In genomic region chr5:79642210-79642609, GRCh38 we compare ENCODE assay signal across 2 cellular contexts.
TF ChIP-seq lines count a peak whose summit lies in the region.

No MANE protein-coding gene starts in this region.

TF ChIP-seq in HepG2, 621 proteins besides CTCF, POLR2A, EP300 and RAD21:
- TF ChIP-seq ZNF17 (CRISPR knock-in tag; IDR thresholded peaks at IDR 0.05) (no peak), SIX4 (CRISPR knock-in tag; IDR thresholded peaks at IDR 0.05) (no peak), KLF9 (CRISPR knock-in tag; IDR thresholded peaks at IDR 0.05; ENCODE audit: low read depth) (no peak), CEBPB (IDR thresholded peaks at IDR 0.05; ENCODE audit: borderline replicate concordance, low read depth, low read length) (no peak), ZNF274 (CRISPR knock-in tag; IDR thresholded peaks at IDR 0.05) (no peak), AKNA (CRISPR knock-in tag; IDR thresholded peaks at IDR 0.05; ENCODE audit: borderline replicate concordance) (no peak), HNRNPL (IDR thresholded peaks at IDR 0.05; ENCODE audit: low read depth, low read length) (no peak), ATF7 (IDR thresholded peaks at IDR 0.05) (peak; percentile 59), ATF7 (CRISPR knock-in tag; IDR thresholded peaks at IDR 0.05) (no peak)
TF ChIP-seq in HepG2: peak in this region for 1.

TF ChIP-seq in IMR-90, 13 proteins besides CTCF, POLR2A, EP300 and RAD21:
- TF ChIP-seq MXI1 (IDR thresholded peaks at IDR 0.05; ENCODE audit: borderline replicate concordance, low read depth, low read length) = no peak
- TF ChIP-seq SMC3 (IDR thresholded peaks at IDR 0.05; ENCODE audit: low read depth, low read length) = no peak
- no peak for TF ChIP-seq FOS (IDR thresholded peaks at IDR 0.05; ENCODE audit: low read depth, low read length)
- no peak for TF ChIP-seq MAZ (IDR thresholded peaks at IDR 0.05; ENCODE audit: borderline replicate concordance, low read depth, low read length)
- TF ChIP-seq BHLHE40 (IDR thresholded peaks at IDR 0.05; ENCODE audit: low read depth, low read length) = no peak
- TF ChIP-seq ELK1 (IDR thresholded peaks at IDR 0.05; ENCODE audit: borderline replicate concordance, low read depth, low read length) = no peak
- TF ChIP-seq USF2 (IDR thresholded peaks at IDR 0.05; ENCODE audit: low read depth, low read length) = no peak
- TF ChIP-seq CEBPB (IDR thresholded peaks at IDR 0.05; ENCODE audit: low read depth, low read length) = no peak
- TF ChIP-seq RCOR1 (IDR thresholded peaks at IDR 0.05; ENCODE audit: insufficient replicate concordance, low read length) = no peak
- no peak for TF ChIP-seq NFE2L2 (IDR thresholded peaks at IDR 0.05; ENCODE audit: low read depth, low read length)
- no peak for TF ChIP-seq MAFK (IDR thresholded peaks at IDR 0.05; ENCODE audit: low read depth, low read length)
- no peak for TF ChIP-seq RFX5 (IDR thresholded peaks at IDR 0.05; ENCODE audit: low read depth, low read length)
- TF ChIP-seq CHD1 (IDR thresholded peaks at IDR 0.05; ENCODE audit: low read depth, low read length) = no peak
